Comparison of ENCODE assay signal across 17 cellular contexts in genomic region chr5:106523842-106524241, GRCh38.
"Had no signal": no experiment of that assay in that cellular context is flagged by ENCODE, and none has a peak within 500 bp of the region (broad histone marks: within the 10 kb centered on the region; RNA-seq: fewer than 3 reads in every experiment).

No MANE protein-coding gene starts in this region.

- ATAC-seq: heart left ventricle, pancreas, right cardiac atrium had no signal

- H3K4me1 ChIP-seq: heart left ventricle, pancreas had no signal

- DNase-seq: effector memory CD4-positive, alpha-beta T cell; erythroblast; foreskin melanocyte; heart left ventricle; hippocampal formation; kidney glomerular epithelial cell; mesendoderm; naive B cell; occipital lobe; pancreas; right cardiac atrium; small intestine; stimulated activated CD4-positive, alpha-beta T cell treated with anti-CD3 and anti-CD28 coated beads, Interleukin-12 subunit alpha, Interleukin-12 subunit beta, amount 100 ng/mL, for 4 hours; stimulated activated naive CD4-positive, alpha-beta T cell treated with Interleukin-2 at 50 U/mL for 16 hours; trophoblast cell had no signal

- FAIRE-seq: endometrium, islet of Langerhans, pancreas, small intestine had no signal

- H3K27me3 ChIP-seq: heart left ventricle, pancreas had no signal

- H3K9me3 ChIP-seq: heart left ventricle, pancreas had no signal

- H3K27ac ChIP-seq: heart left ventricle, pancreas had no signal

- H3K4me3 ChIP-seq: heart left ventricle, pancreas had no signal

- H3K36me3 ChIP-seq: heart left ventricle, pancreas had no signal
